23 cellular contexts compared by ENCODE assay signal in the genomic region with DNA sequence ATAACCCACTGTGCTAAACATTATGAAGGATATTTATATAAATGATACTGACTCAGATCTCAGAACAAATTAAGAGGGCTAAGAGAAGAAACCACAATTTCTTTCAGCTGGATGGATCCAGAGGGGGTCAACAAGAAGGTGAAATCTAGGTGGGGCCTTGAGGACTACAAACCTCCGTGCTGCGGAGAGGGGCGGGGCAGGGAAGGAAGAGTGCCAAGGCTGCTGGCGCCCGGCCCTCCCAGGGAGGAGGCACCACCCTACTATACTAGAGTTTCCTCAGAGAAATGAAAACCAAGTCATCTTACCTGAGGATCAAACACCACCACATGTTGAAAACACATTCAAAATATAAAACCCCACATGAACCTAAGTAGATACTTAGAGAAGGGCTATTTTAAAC. TPM values are rescaled to one million over a fixed set of nuclear protein-coding genes. Genes with fewer than 3 reads are reported as not detected.
A peak's percentile ranks its signal among the peaks of the same experiment; 100 is the strongest.
DNase-seq lines count a peak whose midpoint lies in the region; ATAC-seq and TF ChIP-seq lines count a peak whose summit lies in the region.
"Had no signal": no experiment of that assay in that cellular context is flagged by ENCODE, and none has a peak within 500 bp of the region (broad histone marks: within the 10 kb centered on the region; RNA-seq: fewer than 3 reads in every experiment).

No MANE protein-coding gene starts in this region.

- no peaks in the 10 kb centered on the region for H3K27me3 Mint-ChIP-seq in CD4-positive, alpha-beta memory T cell
- no peaks in the 10 kb centered on the region for H3K27me3 Mint-ChIP-seq in memory B cell
- H3K27me3 Mint-ChIP-seq in stimulated activated memory B cell treated with anti-CD40 and anti-IgM and Interleukin-4, amounts not matched to agents 10 μg/mL and 1 μg/mL and 100 μg/mL, for 72 hours: no peaks in the 10 kb centered on the region
- H3K27me3 Mint-ChIP-seq in stimulated activated naive B cell treated with anti-CD40 and anti-IgM and Interleukin-4, amounts not matched to agents 10 μg/mL and 1 μg/mL and 100 μg/mL, for 72 hours: no peaks in the 10 kb centered on the region
- H3K27me3 Mint-ChIP-seq: activated naive CD8-positive, alpha-beta T cell; stimulated activated naive CD8-positive, alpha-beta T cell treated with anti-CD3 and anti-CD28 coated beads, Interleukin-15, Interleukin-2, amounts not matched to agents 100 ng/mL and 50 ng/mL, for 24 hours had no signal

- peak overlapping the region in 6 of 7 donors; percentile 13 to 92 (median 76) for H3K27ac Mint-ChIP-seq in CD4-positive, alpha-beta memory T cell
- peak overlapping the region; percentile 3 for H3K27ac Mint-ChIP-seq in memory B cell
- no peak overlapping the region for H3K27ac Mint-ChIP-seq in stimulated activated memory B cell treated with anti-CD40 and anti-IgM and Interleukin-4, amounts not matched to agents 10 μg/mL and 1 μg/mL and 100 μg/mL, for 72 hours
- H3K27ac Mint-ChIP-seq in stimulated activated naive B cell treated with anti-CD40 and anti-IgM and Interleukin-4, amounts not matched to agents 10 μg/mL and 1 μg/mL and 100 μg/mL, for 72 hours: no peak overlapping the region
- H3K27ac Mint-ChIP-seq: activated naive CD8-positive, alpha-beta T cell; nephron had no signal

- DNase-seq in CD4-positive, alpha-beta memory T cell: no peak
- DNase-seq in astrocyte of the hippocampus (ENCODE audit: low read depth, low spot score): peak; percentile 58
- DNase-seq in memory B cell (ENCODE audit: low spot score in 2 of 2): no peak
- DNase-seq in stimulated activated CD8-positive, alpha-beta memory T cell treated with anti-CD3 and anti-CD28 coated beads, Interleukin-4, amount 100 ng/mL, for 48 hours: no peak
- DNase-seq in hypothalamus (lab: John Stamatoyannopoulos, UW): no peak
- DNase-seq in stimulated activated naive B cell treated with anti-CD40 and anti-IgM and Interleukin-4, amounts not matched to agents 10 μg/mL and 1 μg/mL and 100 μg/mL, for 72 hours: no peak
- DNase-seq: cerebellar nuclear complex; heart left ventricle; MM.1S; NCI-H1436; NCI-H524; retina; SHP77 treated with DMSO at 0.1 percent for 48 hours; stimulated activated CD4-positive, alpha-beta T cell treated with anti-CD3 and anti-CD28 coated beads, Interleukin-4, amount 100 ng/mL, for 24 hours; trophoblast cell had no signal

- no peaks in the 10 kb centered on the region for H3K27me3 ChIP-seq in CD4-positive, alpha-beta memory T cell (ENCODE audit: insufficient read depth, low read length)
- H3K27me3 ChIP-seq: ascending aorta, heart left ventricle had no signal

- peaks cover 38% of the 10 kb centered on the region for H3K4me1 ChIP-seq in CD4-positive, alpha-beta memory T cell (ENCODE audit: insufficient read depth, low read length)
- H3K4me1 ChIP-seq: ascending aorta had no signal

- H3K9me3 Mint-ChIP-seq in CD4-positive, alpha-beta memory T cell: peaks cover 0 to 8% (median under 1%) of the 10 kb centered on the region in 8 donors
- no peaks in the 10 kb centered on the region for H3K9me3 Mint-ChIP-seq in memory B cell
- no peaks in the 10 kb centered on the region for H3K9me3 Mint-ChIP-seq in stimulated activated memory B cell treated with anti-CD40 and anti-IgM and Interleukin-4, amounts not matched to agents 10 μg/mL and 1 μg/mL and 100 μg/mL, for 72 hours
- H3K9me3 Mint-ChIP-seq in stimulated activated naive B cell treated with anti-CD40 and anti-IgM and Interleukin-4, amounts not matched to agents 10 μg/mL and 1 μg/mL and 100 μg/mL, for 72 hours: peaks cover 0 to under 1% of the 10 kb centered on the region in 2 donors
- H3K9me3 Mint-ChIP-seq: nephron had no signal

- intact Hi-C loops in CD4-positive, alpha-beta memory T cell (cut with micrococcal nuclease): no loop called here

- H3K4me3 Mint-ChIP-seq in CD4-positive, alpha-beta memory T cell: peak overlapping the region in 4 of 8 donors; percentile 12 to 58 (median 36)
- no peak overlapping the region for H3K4me3 Mint-ChIP-seq in memory B cell
- no peak overlapping the region for H3K4me3 Mint-ChIP-seq in stimulated activated memory B cell treated with anti-CD40 and anti-IgM and Interleukin-4, amounts not matched to agents 10 μg/mL and 1 μg/mL and 100 μg/mL, for 72 hours
- peak overlapping the region in 1 of 2 donors; percentile 2 for H3K4me3 Mint-ChIP-seq in stimulated activated naive B cell treated with anti-CD40 and anti-IgM and Interleukin-4, amounts not matched to agents 10 μg/mL and 1 μg/mL and 100 μg/mL, for 72 hours
- H3K4me3 Mint-ChIP-seq: activated naive CD8-positive, alpha-beta T cell; nephron; stimulated activated naive CD8-positive, alpha-beta T cell treated with anti-CD3 and anti-CD28 coated beads, Interleukin-15, Interleukin-2, amounts not matched to agents 100 ng/mL and 50 ng/mL, for 24 hours had no signal

- TF ChIP-seq CTCF in 22Rv1 (IDR thresholded peaks at IDR 0.05): no peak

- H3K27ac ChIP-seq in 22Rv1: peak overlapping the region; percentile 15; the same call in 1 of the 2 replicates
- H3K27ac ChIP-seq in CD4-positive, alpha-beta memory T cell (ENCODE audit: low read depth, low read length): no peak overlapping the region
- H3K27ac ChIP-seq: ascending aorta had no signal

- H3K9me3 ChIP-seq in CD4-positive, alpha-beta memory T cell (ENCODE audit: control insufficient read depth in 1 of 2, low read length in 2 of 2): no peaks in the 10 kb centered on the region
- H3K9me3 ChIP-seq: ascending aorta, heart left ventricle had no signal

- H3K4me1 Mint-ChIP-seq in CD4-positive, alpha-beta memory T cell: peaks cover 35 to 62% (median 45%) of the 10 kb centered on the region in 4 donors
- H3K4me1 Mint-ChIP-seq in memory B cell: peaks cover 24% of the 10 kb centered on the region
- peaks cover 46% of the 10 kb centered on the region for H3K4me1 Mint-ChIP-seq in stimulated activated memory B cell treated with anti-CD40 and anti-IgM and Interleukin-4, amounts not matched to agents 10 μg/mL and 1 μg/mL and 100 μg/mL, for 72 hours
- H3K4me1 Mint-ChIP-seq in stimulated activated naive B cell treated with anti-CD40 and anti-IgM and Interleukin-4, amounts not matched to agents 10 μg/mL and 1 μg/mL and 100 μg/mL, for 72 hours: peaks cover 37 to 52% of the 10 kb centered on the region in 2 donors

- no peak overlapping the region for H3K4me3 ChIP-seq in CD4-positive, alpha-beta memory T cell (ENCODE audit: low read length in 2 of 2)
- H3K4me3 ChIP-seq: ascending aorta, heart left ventricle, K562 had no signal

- H3K36me3 ChIP-seq in CD4-positive, alpha-beta memory T cell (ENCODE audit: insufficient read depth, low read length): peaks cover 26% of the 10 kb centered on the region

- peaks cover 70 to 80% of the 10 kb centered on the region in 2 donors for H3K36me3 Mint-ChIP-seq in CD4-positive, alpha-beta memory T cell
- peaks cover 60% of the 10 kb centered on the region for H3K36me3 Mint-ChIP-seq in memory B cell
- peaks cover 84% of the 10 kb centered on the region for H3K36me3 Mint-ChIP-seq in stimulated activated memory B cell treated with anti-CD40 and anti-IgM and Interleukin-4, amounts not matched to agents 10 μg/mL and 1 μg/mL and 100 μg/mL, for 72 hours
- H3K36me3 Mint-ChIP-seq in stimulated activated naive B cell treated with anti-CD40 and anti-IgM and Interleukin-4, amounts not matched to agents 10 μg/mL and 1 μg/mL and 100 μg/mL, for 72 hours: peaks cover 63 to 93% of the 10 kb centered on the region in 2 donors

- POLR2A ChIA-PET in CD4-positive, alpha-beta memory T cell (lab: Charles Lee; ENCODE audit: partially characterized antibody): no interaction called here

- CTCF ChIA-PET in CD4-positive, alpha-beta memory T cell (lab: Charles Lee; ENCODE audit: partially characterized antibody): no interaction called here

- no peak for ATAC-seq in memory B cell (ENCODE audit: low read depth)
- no peak for ATAC-seq in stimulated activated memory B cell treated with anti-CD40 and anti-IgM and Interleukin-4, amounts not matched to agents 10 μg/mL and 1 μg/mL and 100 μg/mL, for 72 hours
- no peak for ATAC-seq in stimulated activated naive B cell treated with anti-CD40 and anti-IgM and Interleukin-4, amounts not matched to agents 10 μg/mL and 1 μg/mL and 100 μg/mL, for 72 hours (replicated peaks)
- ATAC-seq: K562 had no signal

RNA-seq across cellular contexts. Expression of gene CRYGN, which starts 29.3 kb away (rescaled TPM):
- total RNA-seq in CD4-positive, alpha-beta memory T cell: not detected
- polyA plus RNA-seq in CD4-positive, alpha-beta memory T cell: 1 to 10 TPM in 1 of 2 donors, not detected in 1; 1.9 TPM
- total RNA-seq: ascending aorta, K562, osteocyte had no signal
- polyA plus RNA-seq: K562 had no signal

RNA-seq across cellular contexts. Expression of gene RHEB, which starts 50.4 kb away (rescaled TPM):
- total RNA-seq in CD4-positive, alpha-beta memory T cell: 10 to 100 TPM; 40.8 to 45.1 TPM
- 10 to 100 TPM; 83.0 to 83.2 TPM for polyA plus RNA-seq in CD4-positive, alpha-beta memory T cell

RNA-seq across cellular contexts. Expression of gene WDR86, which starts 59.4 kb away (rescaled TPM):
- total RNA-seq in CD4-positive, alpha-beta memory T cell: 1 to 10 TPM; 7.0 to 8.0 TPM
- polyA plus RNA-seq in CD4-positive, alpha-beta memory T cell: 10 to 100 TPM; 10.0 to 14.4 TPM
- total RNA-seq: K562, osteocyte had no signal
- polyA plus RNA-seq: heart left ventricle had no signal

Comparison
In these comparisons a context has a peak if more than half of its experiments do, and no peak if none do; other contexts are left out.
1. H3K27ac Mint-ChIP-seq: peak in CD4-positive, alpha-beta memory T cell (6 of 7) and memory B cell (single experiment); none in stimulated activated memory B cell treated with anti-CD40 and anti-IgM and Interleukin-4, amounts not matched to agents 10 μg/mL and 1 μg/mL and 100 μg/mL, for 72 hours (single experiment) and stimulated activated naive B cell treated with anti-CD40 and anti-IgM and Interleukin-4, amounts not matched to agents 10 μg/mL and 1 μg/mL and 100 μg/mL, for 72 hours (single experiment).